ENCODE assay signal across 28 cellular contexts in genomic region chr11:94524293-94524692, GRCh38. TPM values are rescaled to one million over a fixed set of nuclear protein-coding genes. Genes with fewer than 3 reads are reported as not detected.
A peak's percentile ranks its signal among the peaks of the same experiment; 100 is the strongest.
DNase-seq lines count a peak whose midpoint lies in the region; ATAC-seq and TF ChIP-seq lines count a peak whose summit lies in the region.
"Had no signal": no experiment of that assay in that cellular context is flagged by ENCODE, and none has a peak within 500 bp of the region (broad histone marks: within the 10 kb centered on the region; RNA-seq: fewer than 3 reads in every experiment).

No MANE protein-coding gene starts in this region.

- H3K9me3 ChIP-seq in MM.1S (replicated peaks; ENCODE audit: insufficient read depth, low read length) (no peaks in the 10 kb centered on the region), adrenal gland (replicated peaks in 1 of 3) (no peaks in the 10 kb centered on the region)
- H3K9me3 ChIP-seq: BE2C, BLaER1 had no signal

- TF ChIP-seq POLR2A in erythroblast (IDR thresholded peaks at IDR 0.05; ENCODE audit: low read length) (no peak), adrenal gland (IDR thresholded peaks at IDR 0.05) (no peak)

- intact Hi-C loops in adrenal gland (cut with DNase I) = loop anchor here (5.0 to 10.0 kb wide), 3 partner anchors 38 to 371 kb away; no protein-coding TSS in a partner anchor

- H3K27ac ChIP-seq in MM.1S (ENCODE audit: low read length) = no peak overlapping the region
- no peak overlapping the region for H3K27ac ChIP-seq in adrenal gland
- H3K27ac ChIP-seq: BLaER1 had no signal

- no peaks in the 10 kb centered on the region for H3K9me2 ChIP-seq in MM.1S (replicated peaks; ENCODE audit: insufficient read depth, low read length)

- no peaks in the 10 kb centered on the region for H3K79me2 ChIP-seq in MM.1S (ENCODE audit: low read length)

- H3K4me2 ChIP-seq in MM.1S (ENCODE audit: low read depth, low read length) = peak overlapping the region; percentile 40; the same call in 1 of the 2 replicates
- H3K4me2 ChIP-seq: BLaER1 had no signal

- peak; percentile 71 for DNase-seq in MM.1S
- no peak for DNase-seq in mesothelial cell of epicardium (ENCODE audit: low spot score in 2 of 2, unreplicated experiment in 2 of 2)
- DNase-seq in erythroblast (lab: John Stamatoyannopoulos, UW) = no peak
- DNase-seq in adrenal gland = no peak
- DNase-seq: 8988T; ACHN; BE2C; C1 segment of cervical spinal cord; CD4-positive, alpha-beta memory T cell; CD4-positive, CD25-positive, alpha-beta regulatory T cell; CD8-positive, alpha-beta memory T cell; COR-L47; DMS 273 treated with DMSO at 0.1 percent for 48 hours; DMS153; DMS53; DMS79; DND-41; EL; GDM1 had no signal

- no peaks in the 10 kb centered on the region for H3K27me3 Mint-ChIP-seq in mesothelial cell of epicardium (ENCODE audit: low read depth)

- H3K27me3 ChIP-seq in MM.1S (replicated peaks; ENCODE audit: insufficient read depth, low read length) (no peaks in the 10 kb centered on the region), adrenal gland (no peaks in the 10 kb centered on the region)
- H3K27me3 ChIP-seq: BLaER1 had no signal

- no peak overlapping the region for H3K4me3 Mint-ChIP-seq in mesothelial cell of epicardium
- H3K4me3 Mint-ChIP-seq: CD14-positive monocyte; CD4-positive, alpha-beta memory T cell; CD4-positive, CD25-positive, alpha-beta regulatory T cell; CD8-positive, alpha-beta memory T cell had no signal

- H3K9me3 Mint-ChIP-seq in mesothelial cell of epicardium = no peaks in the 10 kb centered on the region
- H3K9me3 Mint-ChIP-seq: CD14-positive monocyte; CD4-positive, alpha-beta memory T cell; CD4-positive, CD25-positive, alpha-beta regulatory T cell; CD8-positive, alpha-beta memory T cell had no signal

- TF ChIP-seq CTCF in MM.1S (IDR thresholded peaks at IDR 0.05; ENCODE audit: low read length) = no peak
- no peak for TF ChIP-seq CTCF in mesothelial cell of epicardium (IDR thresholded peaks at IDR 0.05; ENCODE audit: unreplicated experiment)
- no peak for TF ChIP-seq CTCF in adrenal gland (IDR thresholded peaks at IDR 0.05)

- H3F3A ChIP-seq in MM.1S (ENCODE audit: insufficient read depth, low read length) = peaks cover 7% of the 10 kb centered on the region; the same call in 1 of the 2 replicates

- peak overlapping the region; percentile 44 for H3K27ac Mint-ChIP-seq in mesothelial cell of epicardium
- H3K27ac Mint-ChIP-seq: CD14-positive monocyte; CD4-positive, CD25-positive, alpha-beta regulatory T cell; CD8-positive, alpha-beta memory T cell had no signal

- H4K20me1 ChIP-seq in MM.1S (ENCODE audit: insufficient read depth, low read length) = no peaks in the 10 kb centered on the region
- H4K20me1 ChIP-seq: BLaER1 had no signal

- ATAC-seq in GM19438 (IDR thresholded peaks at IDR 0.05; ENCODE audit: low read depth, unreplicated experiment) (peak; percentile 51), GM21825 (IDR thresholded peaks at IDR 0.05; ENCODE audit: unreplicated experiment) (no peak)
- ATAC-seq: GM12878 had no signal

- no peaks in the 10 kb centered on the region for H3K36me3 Mint-ChIP-seq in mesothelial cell of epicardium
- H3K36me3 Mint-ChIP-seq: CD14-positive monocyte; CD4-positive, alpha-beta memory T cell; CD4-positive, CD25-positive, alpha-beta regulatory T cell; CD8-positive, alpha-beta memory T cell had no signal

- peaks cover 13% of the 10 kb centered on the region for H3K4me1 ChIP-seq in MM.1S (ENCODE audit: low read length)
- H3K4me1 ChIP-seq in adrenal gland (replicated peaks in 1 of 2) = peaks cover 0 to 4% of the 10 kb centered on the region in 2 donors
- H3K4me1 ChIP-seq: BE2C, BLaER1 had no signal

- WGBS in adrenal gland, 4 donors = 63 to 81% (median 74%) methylated on average over 1 of the region's 1 CpG

- no peak overlapping the region for H2AFZ ChIP-seq in MM.1S (ENCODE audit: low read length)

- H3K36me3 ChIP-seq in MM.1S (replicated peaks; ENCODE audit: insufficient read depth, low read length) = no peaks in the 10 kb centered on the region
- H3K36me3 ChIP-seq in adrenal gland (replicated peaks in 1 of 2) = no peaks in the 10 kb centered on the region
- H3K36me3 ChIP-seq: BE2C, BLaER1 had no signal

- H3K4me3 ChIP-seq in MM.1S (ENCODE audit: low read length) (no peak overlapping the region), adrenal gland (no peak overlapping the region)
- H3K4me3 ChIP-seq: BLaER1, GM12878 had no signal

- H3K9ac ChIP-seq in MM.1S (ENCODE audit: low read length) = no peak overlapping the region
- H3K9ac ChIP-seq: BLaER1 had no signal

- peaks cover 53% of the 10 kb centered on the region for H3K4me1 Mint-ChIP-seq in mesothelial cell of epicardium
- H3K4me1 Mint-ChIP-seq: CD4-positive, alpha-beta memory T cell; CD4-positive, CD25-positive, alpha-beta regulatory T cell; CD8-positive, alpha-beta memory T cell had no signal

RNA-seq across cellular contexts. Expression of gene C11orf97, which starts 12.0 kb away (rescaled TPM):
- total RNA-seq in mesothelial cell of epicardium (not detected in 3 replicates), adrenal gland (not detected)
- polyA plus RNA-seq in adrenal gland = not detected
- total RNA-seq: A673; CD4-positive, alpha-beta memory T cell; CD4-positive, CD25-positive, alpha-beta regulatory T cell; CD8-positive, alpha-beta memory T cell; Daoy; G401; GM12878 had no signal
- polyA plus RNA-seq: AG04450; CD14-positive monocyte; CD4-positive, alpha-beta memory T cell; CD4-positive, CD25-positive, alpha-beta regulatory T cell; CD8-positive, alpha-beta memory T cell; GM12878 had no signal

RNA-seq across cellular contexts. Expression of gene FUT4, which starts 19.4 kb away (rescaled TPM):
- total RNA-seq in mesothelial cell of epicardium (12.9 to 14.0 TPM (median 12.9 TPM) in 3 replicates), adrenal gland (1 to 10 TPM; 2.5 to 5.1 (median 3.9) TPM)
- polyA plus RNA-seq in adrenal gland = 1 to 10 TPM in 1 of 3 donors, under 1 TPM in 2; 0.61 to 1.4 (median 0.72) TPM
- total RNA-seq: G401 had no signal

RNA-seq across cellular contexts. Expression of gene ANKRD49, which starts 30.5 kb away (rescaled TPM):
- total RNA-seq in mesothelial cell of epicardium (16.6 to 18.9 TPM (median 16.6 TPM) in 3 replicates), adrenal gland (10 to 100 TPM in 6 of 8 donors, 1 to 10 TPM in 2; 5.0 to 17.0 (median 10.9) TPM)
- polyA plus RNA-seq in adrenal gland = 10 to 100 TPM; 18.1 to 33.7 (median 20.3) TPM

RNA-seq across cellular contexts. Expression of gene MRE11, which starts 30.6 kb away (rescaled TPM):
- total RNA-seq in mesothelial cell of epicardium = 36.4 to 39.4 TPM (median 39.2 TPM) in 3 replicates
- total RNA-seq in adrenal gland = 10 to 100 TPM in 6 of 8 donors, 1 to 10 TPM in 2; 7.6 to 29.0 (median 14.4) TPM
- polyA plus RNA-seq in adrenal gland = 1 to 10 TPM; 4.3 to 8.9 (median 5.0) TPM

RNA-seq across cellular contexts. Expression of gene PIWIL4, which starts 42.9 kb away (rescaled TPM):
- 4.1 to 5.0 TPM (median 4.9 TPM) in 3 replicates for total RNA-seq in mesothelial cell of epicardium
- total RNA-seq in adrenal gland = 1 to 10 TPM in 5 of 8 donors, under 1 TPM in 3; 0.12 to 3.0 (median 1.5) TPM
- polyA plus RNA-seq in adrenal gland = 1 to 10 TPM in 2 of 3 donors, under 1 TPM in 1; 0.71 to 2.9 (median 2.9) TPM
- total RNA-seq: G401 had no signal
